ENCODE assay signal across 8 cellular contexts in the genomic region with DNA sequence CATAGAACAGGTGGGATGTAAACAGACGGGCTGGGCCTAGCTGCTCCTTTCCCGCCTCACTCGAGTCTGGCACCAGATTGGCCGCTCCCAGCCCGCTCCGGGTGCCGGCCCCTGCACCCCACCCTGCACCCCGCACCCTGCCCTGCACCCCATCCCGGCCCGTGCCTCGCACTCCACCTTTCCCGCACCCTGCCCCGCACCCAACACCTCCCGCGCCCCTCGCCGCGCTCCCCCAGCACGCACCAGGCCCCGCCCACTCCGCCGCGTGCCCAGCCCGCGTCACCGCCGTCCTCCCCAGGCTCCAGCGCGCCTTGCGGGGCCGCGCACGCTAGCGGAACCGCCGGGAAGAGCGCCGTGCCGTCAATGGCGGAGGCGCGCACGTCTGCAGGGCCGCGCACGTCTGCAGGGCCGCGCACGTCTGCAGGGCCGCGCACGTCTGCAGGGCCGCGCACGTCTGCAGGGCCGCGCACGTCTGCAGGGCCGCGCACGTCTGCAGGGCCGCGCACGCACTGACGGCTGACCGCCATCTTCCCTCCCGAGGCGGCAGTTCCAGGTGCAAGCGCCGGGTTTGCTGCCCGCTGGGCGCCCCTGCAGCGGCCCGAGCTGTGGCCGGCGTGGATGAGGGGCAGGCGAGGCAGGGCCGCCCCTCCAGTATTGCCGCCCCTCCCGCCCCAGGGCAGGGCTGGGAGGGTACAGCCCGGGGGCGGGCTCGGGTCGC. TPM values are rescaled to one million over a fixed set of nuclear protein-coding genes. Genes with fewer than 3 reads are reported as not detected.
A peak's percentile ranks its signal among the peaks of the same experiment; 100 is the strongest.
DNase-seq lines count a peak whose midpoint lies in the region; ATAC-seq and TF ChIP-seq lines count a peak whose summit lies in the region.

A gene (plus strand): TSS at position 503 of the 718 bp plus-strand sequence. CDS start 347 bp downstream, outside the sequence.

- no peak for TF ChIP-seq RAD21 in Ishikawa (IDR thresholded peaks at IDR 0.05; ENCODE audit: low read depth)

- DNase-seq in DMS 273 (lab: John Stamatoyannopoulos, UW; ENCODE audit: unreplicated experiment) (peak; percentile 99), OCI-M2 (lab: John Stamatoyannopoulos, UW; ENCODE audit: unreplicated experiment) (peak; percentile 77), activated T-cell treated with anti-CD3 and anti-CD28 coated beads for 4 hours (peak; percentile 87), epithelial cell of prostate (ENCODE audit: low read depth, low spot score) (peak; percentile 76), mucosa of gallbladder (ENCODE audit: low spot score) (peak; percentile 89)
- DNase-seq in stimulated activated CD8-positive, alpha-beta memory T cell treated with anti-CD3 and anti-CD28 coated beads, Interleukin-4, amount 100 ng/mL, for 24 hours (ENCODE audit: low read depth), result peak; percentile 88

- TF ChIP-seq EP300 in Ishikawa (IDR thresholded peaks at IDR 0.05; ENCODE audit: borderline replicate concordance), result no peak

- H3K27ac ChIP-seq in epithelial cell of prostate, result peak within 1 kb of the TSS; percentile 89

- ATAC-seq in GM21529 (IDR thresholded peaks at IDR 0.05; ENCODE audit: unreplicated experiment), result peak; percentile 79

TF ChIP-seq in Ishikawa, 13 proteins besides CTCF, POLR2A, EP300 and RAD21:
- no peak for TF ChIP-seq EGR1 (IDR thresholded peaks at IDR 0.05)
- TF ChIP-seq, protein P1, sequence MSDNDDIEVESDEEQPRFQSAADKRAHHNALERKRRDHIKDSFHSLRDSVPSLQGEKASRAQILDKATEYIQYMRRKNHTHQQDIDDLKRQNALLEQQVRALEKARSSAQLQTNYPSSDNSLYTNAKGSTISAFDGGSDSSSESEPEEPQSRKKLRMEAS (IDR thresholded peaks at IDR 0.05), result peak; percentile 80
- TF ChIP-seq TAF1 (IDR thresholded peaks at IDR 0.05; ENCODE audit: low read depth), result peak; percentile 69
- peak; percentile 88 for TF ChIP-seq YY1 (IDR thresholded peaks at IDR 0.05; ENCODE audit: low read depth)
TF ChIP-seq in Ishikawa: peak in this region for 3.

RNA-seq across cellular contexts. Expression of the gene that starts here (rescaled TPM):
- total RNA-seq in mucosa of gallbladder, result 60.4 TPM

Comparison
In these comparisons a context has a peak if more than half of its experiments do, and no peak if none do; other contexts are left out.
1. Peak in every context shown above with its lines: DNase-seq, ATAC-seq and H3K27ac ChIP-seq.